In genomic region chr11:120394119-120394518, GRCh38 we compare ENCODE assay signal across 34 cellular contexts.
"Had no signal": no experiment of that assay in that cellular context is flagged by ENCODE, and none has a peak within 500 bp of the region (broad histone marks: within the 10 kb centered on the region; RNA-seq: fewer than 3 reads in every experiment).

No MANE protein-coding gene starts in this region.

- H3K36me3 ChIP-seq: ascending aorta, brain microvascular endothelial cell, breast epithelium, WERI-Rb-1 had no signal

- H3K27me3 ChIP-seq: ascending aorta, body of pancreas, brain microvascular endothelial cell, breast epithelium had no signal

- H3K27ac ChIP-seq: ascending aorta, body of pancreas, brain microvascular endothelial cell, breast epithelium, WERI-Rb-1 had no signal

- H3K4me1 Mint-ChIP-seq: activated B cell treated with CpG ODN at 0.5 μM for 24 hours; activated CD4-positive, alpha-beta T cell treated with anti-CD3 and anti-CD28 coated beads, Interleukin-2, amount 10 ng/mL, durations not matched to agents 24 days and 14 days; activated CD8-positive, alpha-beta memory T cell treated with anti-CD3 and anti-CD28 coated beads, Interleukin-2, amount 10 ng/mL, durations not matched to agents 7 days and 5 days; activated naive CD4-positive, alpha-beta T cell treated with anti-CD3 and anti-CD28 coated beads, Interleukin-2, amount 10 ng/mL, durations not matched to agents 7 days and 5 days; activated naive CD4-positive, alpha-beta T cell treated with anti-CD3 and anti-CD28 coated beads, Interleukin-2, amount 50 U/mL, for 24 hours; activated naive CD8-positive, alpha-beta T cell treated with anti-CD3 and anti-CD28 coated beads, Interleukin-2, amount 10 ng/mL, durations not matched to agents 7 days and 5 days; activated naive CD8-positive, alpha-beta T cell treated with anti-CD3 and anti-CD28 coated beads, Interleukin-2, amount 50 U/mL, for 24 hours had no signal

- ATAC-seq: activated CD8-positive, alpha-beta memory T cell treated with anti-CD3 and anti-CD28 coated beads, Interleukin-2, amount 10 ng/mL, durations not matched to agents 7 days and 5 days; activated CD8-positive, alpha-beta T cell treated with anti-CD3 and anti-CD28 coated beads for 36 hours; activated naive CD8-positive, alpha-beta T cell treated with anti-CD3 and anti-CD28 coated beads, Interleukin-2, amount 50 U/mL, for 24 hours; body of pancreas had no signal

- DNase-seq: activated B cell treated with CpG ODN at 0.5 μM for 24 hours; activated CD4-positive, alpha-beta memory T cell treated with anti-CD3 and anti-CD28 coated beads for 36 hours; activated CD4-positive, alpha-beta T cell treated with anti-CD3 and anti-CD28 coated beads for 4 hours; activated CD4-positive, alpha-beta T cell treated with anti-CD3 and anti-CD28 coated beads, Interleukin-2, amount 10 ng/mL, durations not matched to agents 24 days and 14 days; activated CD4-positive, alpha-beta T cell treated with anti-CD3 and anti-CD28 coated beads, Interleukin-2, amount 50 U/mL, for 1 hour; activated CD4-positive, alpha-beta T cell treated with anti-CD3 and anti-CD28 coated beads, Interleukin-2, amount 50 U/mL, for 4 hours; activated CD4-positive, CD25-positive, alpha-beta regulatory T cell treated with anti-CD3 and anti-CD28 coated beads, Interleukin-2, amount 50 U/mL, for 72 hours; activated CD8-positive, alpha-beta memory T cell treated with anti-CD3 and anti-CD28 coated beads, Interleukin-2, amount 10 ng/mL, durations not matched to agents 7 days and 5 days; activated CD8-positive, alpha-beta memory T cell treated with anti-CD3 and anti-CD28 coated beads, Interleukin-2, amount 50 U/mL, for 48 hours; activated CD8-positive, alpha-beta T cell treated with anti-CD3 and anti-CD28 coated beads for 36 hours; activated effector memory CD4-positive, alpha-beta T cell treated with Interleukin-2 at 50 U/mL for 16 hours; activated gamma-delta T cell; activated naive CD4-positive, alpha-beta T cell treated with anti-CD3 and anti-CD28 coated beads, Interleukin-2, amount 10 ng/mL, durations not matched to agents 7 days and 5 days; activated naive CD4-positive, alpha-beta T cell treated with Interleukin-2 at 50 U/mL for 16 hours; activated naive CD8-positive, alpha-beta T cell treated with anti-CD3 and anti-CD28 coated beads, Interleukin-2, amount 10 ng/mL, durations not matched to agents 7 days and 5 days; activated naive CD8-positive, alpha-beta T cell treated with anti-CD3 and anti-CD28 coated beads, Interleukin-2, amount 50 U/mL, for 24 hours; activated T-cell treated with anti-CD3 and anti-CD28 coated beads, Interleukin-2, amount 50 U/mL, for 24 hours; activated T-cell treated with anti-CD3 and anti-CD28 coated beads, Interleukin-2, amount 50 U/mL, for 48 hours; amygdala; anterior cingulate cortex; body of pancreas; brain microvascular endothelial cell; central memory CD4-positive, alpha-beta T cell; T-helper 1 cell; T-helper 2 cell; T-helper 9 cell; WERI-Rb-1 had no signal

- H3K27ac Mint-ChIP-seq: activated B cell treated with CpG ODN at 0.5 μM for 24 hours; activated CD4-positive, alpha-beta memory T cell treated with anti-CD3 and anti-CD28 coated beads for 36 hours; activated CD4-positive, alpha-beta T cell treated with anti-CD3 and anti-CD28 coated beads, Interleukin-2, amount 10 ng/mL, durations not matched to agents 24 days and 14 days; activated CD8-positive, alpha-beta memory T cell treated with anti-CD3 and anti-CD28 coated beads, Interleukin-2, amount 10 ng/mL, durations not matched to agents 7 days and 5 days; activated CD8-positive, alpha-beta T cell treated with anti-CD3 and anti-CD28 coated beads for 36 hours; activated naive CD4-positive, alpha-beta T cell treated with anti-CD3 and anti-CD28 coated beads, Interleukin-2, amount 10 ng/mL, durations not matched to agents 7 days and 5 days; activated naive CD4-positive, alpha-beta T cell treated with anti-CD3 and anti-CD28 coated beads, Interleukin-2, amount 50 U/mL, for 24 hours; activated naive CD8-positive, alpha-beta T cell; activated naive CD8-positive, alpha-beta T cell treated with anti-CD3 and anti-CD28 coated beads, Interleukin-2, amount 10 ng/mL, durations not matched to agents 7 days and 5 days; activated naive CD8-positive, alpha-beta T cell treated with anti-CD3 and anti-CD28 coated beads, Interleukin-2, amount 50 U/mL, for 24 hours; activated T-cell treated with anti-CD3 and anti-CD28 coated beads, Interleukin-2, amount 50 U/mL, for 24 hours; activated T-helper 2 cell treated with anti-CD3 and anti-CD28 coated beads, Interferon-gamma antibody, Interleukin-2, Interleukin-4, amounts not matched to agents 10 μg/mL and 5 μg/mL and 100 μg/mL, durations not matched to agents 14 hours and 24 hours and 36 hours; T-helper 1 cell treated with Interleukin-12 subunit alpha and Interleukin-12 subunit beta and Interleukin-4 antibody, amounts not matched to agents 30 μg/mL and 1 μg/mL, for 36 hours; T-helper 2 cell treated with Interferon-gamma antibody and Interleukin-4, amounts not matched to agents 5 μg/mL and 100 μg/mL, for 36 hours had no signal

- H3K4me3 ChIP-seq: ascending aorta, body of pancreas, breast epithelium had no signal

- H3K36me3 Mint-ChIP-seq: activated CD4-positive, alpha-beta memory T cell treated with anti-CD3 and anti-CD28 coated beads for 36 hours; activated naive CD4-positive, alpha-beta T cell treated with anti-CD3 and anti-CD28 coated beads, Interleukin-2, amount 10 ng/mL, durations not matched to agents 7 days and 5 days; activated naive CD8-positive, alpha-beta T cell treated with anti-CD3 and anti-CD28 coated beads, Interleukin-2, amount 10 ng/mL, durations not matched to agents 7 days and 5 days had no signal

- H3K9me3 ChIP-seq: ascending aorta, body of pancreas, breast epithelium had no signal

- H3K9me3 Mint-ChIP-seq: activated CD8-positive, alpha-beta T cell treated with anti-CD3 and anti-CD28 coated beads for 36 hours; activated naive CD4-positive, alpha-beta T cell treated with anti-CD3 and anti-CD28 coated beads, Interleukin-2, amount 10 ng/mL, durations not matched to agents 7 days and 5 days; activated T-helper 2 cell treated with anti-CD3 and anti-CD28 coated beads, Interferon-gamma antibody, Interleukin-2, Interleukin-4, amounts not matched to agents 10 μg/mL and 5 μg/mL and 100 μg/mL, durations not matched to agents 14 hours and 24 hours and 36 hours; T-helper 2 cell treated with Interferon-gamma antibody and Interleukin-4, amounts not matched to agents 5 μg/mL and 100 μg/mL, for 36 hours had no signal

- H3K4me3 Mint-ChIP-seq: activated B cell treated with CpG ODN at 0.5 μM for 24 hours; activated CD4-positive, alpha-beta memory T cell treated with anti-CD3 and anti-CD28 coated beads for 36 hours; activated CD4-positive, alpha-beta T cell treated with anti-CD3 and anti-CD28 coated beads, Interleukin-2, amount 10 ng/mL, durations not matched to agents 24 days and 14 days; activated CD8-positive, alpha-beta memory T cell treated with anti-CD3 and anti-CD28 coated beads, Interleukin-2, amount 10 ng/mL, durations not matched to agents 7 days and 5 days; activated CD8-positive, alpha-beta T cell treated with anti-CD3 and anti-CD28 coated beads for 36 hours; activated naive CD4-positive, alpha-beta T cell treated with anti-CD3 and anti-CD28 coated beads, Interleukin-2, amount 10 ng/mL, durations not matched to agents 7 days and 5 days; activated naive CD4-positive, alpha-beta T cell treated with anti-CD3 and anti-CD28 coated beads, Interleukin-2, amount 50 U/mL, for 24 hours; activated naive CD8-positive, alpha-beta T cell; activated naive CD8-positive, alpha-beta T cell treated with anti-CD3 and anti-CD28 coated beads, Interleukin-2, amount 10 ng/mL, durations not matched to agents 7 days and 5 days; activated naive CD8-positive, alpha-beta T cell treated with anti-CD3 and anti-CD28 coated beads, Interleukin-2, amount 50 U/mL, for 24 hours; activated T-cell treated with anti-CD3 and anti-CD28 coated beads, Interleukin-2, amount 50 U/mL, for 24 hours; T-helper 1 cell treated with Interleukin-12 subunit alpha and Interleukin-12 subunit beta and Interleukin-4 antibody, amounts not matched to agents 30 μg/mL and 1 μg/mL, for 36 hours; T-helper 2 cell treated with Interferon-gamma antibody and Interleukin-4, amounts not matched to agents 5 μg/mL and 100 μg/mL, for 36 hours had no signal
